ENCODE assay signal across 2 cellular contexts in genomic region chr6:27851440-27851839, GRCh38.
TF ChIP-seq lines count a peak whose summit lies in the region.

No MANE protein-coding gene starts in this region.

TF ChIP-seq in GM23338, 12 proteins besides CTCF, POLR2A, EP300 and RAD21:
- 0 out of 2 replicates have a peak, but pooled peaks have one; percentile 56 for TF ChIP-seq ZNF462 (CRISPR knock-in tag; IDR thresholded peaks at IDR 0.05)
- no peak for TF ChIP-seq ETS1 (IDR thresholded peaks at IDR 0.05)

TF ChIP-seq in K562, 482 proteins besides CTCF, POLR2A, EP300 and RAD21:
- no peak for TF ChIP-seq ZFP91 (CRISPR knock-in tag; IDR thresholded peaks at IDR 0.05)
- peak; percentile 25 for TF ChIP-seq CCNT2 (IDR thresholded peaks at IDR 0.05; ENCODE audit: borderline replicate concordance, extremely low read depth, insufficient read length, low read depth, low read length)
- no peak for TF ChIP-seq KLF16 (IDR thresholded peaks at IDR 0.05)
- TF ChIP-seq SUPT5H (IDR thresholded peaks at IDR 0.05), result 0 out of 2 replicates have a peak, but pooled peaks have one; percentile 23
- TF ChIP-seq SIRT6 (IDR thresholded peaks at IDR 0.05; ENCODE audit: low read depth, low read length), result no peak
- TF ChIP-seq ZBTB2 (IDR thresholded peaks at IDR 0.05), result no peak
- 0 out of 4 replicates have a peak, but pooled peaks of 1 of the 2 experiments have one; percentile 16 for TF ChIP-seq SRF (CRISPR knock-in tag; IDR thresholded peaks at IDR 0.05)
- TF ChIP-seq ELF1 (tag; IDR thresholded peaks at IDR 0.05), result 0 out of 2 replicates have a peak, but pooled peaks have one; percentile 19
- TF ChIP-seq POLR2AphosphoS5 (IDR thresholded peaks at IDR 0.05; ENCODE audit: control insufficient read depth, insufficient read depth, low read depth, low read length), result peak; percentile 15; the same call in 1 of the 2 replicates
